ENCODE assay signal across 10 cellular contexts in genomic region chr3:52498134-52499054, GRCh38. TPM values are rescaled to one million over a fixed set of nuclear protein-coding genes. Genes with fewer than 3 reads are reported as not detected.
DNase-seq lines count a peak whose midpoint lies in the region; ATAC-seq and TF ChIP-seq lines count a peak whose summit lies in the region.
"Had no signal": no experiment of that assay in that cellular context is flagged by ENCODE, and none has a peak within 500 bp of the region (broad histone marks: within the 10 kb centered on the region; RNA-seq: fewer than 3 reads in every experiment).

No MANE protein-coding gene starts in this region.

- H3K4me3 ChIP-seq in skin epidermis: no peak overlapping the region

- ATAC-seq in left ventricle myocardium superior: peak; percentile 53

- H3K27ac ChIP-seq in adipose tissue (ENCODE audit: low read depth, low read length): peak overlapping the region; percentile 43
- H3K27ac ChIP-seq in skin epidermis: peak overlapping the region in 18 of 21 experiments; percentile 0 to 79 (median 50)

- H3K9me3 Mint-ChIP-seq in HFFc6: no peaks in the 10 kb centered on the region

- peaks cover 15% of the 10 kb centered on the region for H3K4me1 Mint-ChIP-seq in HFFc6 (ENCODE audit: low read depth)

- H3K27ac Mint-ChIP-seq in HFFc6: peak overlapping the region; percentile 42; the same call in 1 of the 2 replicates

- intact Hi-C loops in left ventricle myocardium superior (cut with micrococcal nuclease): no loop called here

- no peaks in the 10 kb centered on the region for H3K36me3 Mint-ChIP-seq in HFFc6 (ENCODE audit: low read depth)

- 41 to 81% (median 53%) methylated on average over 24 of the region's 24 CpGs for WGBS in adipose tissue, 3 donors

- no peak for TF ChIP-seq CTCF in HFFc6 (IDR thresholded peaks at IDR 0.05)

- H3K27me3 Mint-ChIP-seq in HFFc6 (ENCODE audit: insufficient read depth): peaks cover 2% of the 10 kb centered on the region; the same call in 1 of the 2 replicates

- DNase-seq in HFFc6 (no peak), left ventricle myocardium superior (peak; percentile 62), cerebellar nuclear complex (lab: John Stamatoyannopoulos, UW) (no peak)
- DNase-seq in activated CD4-positive, alpha-beta T cell treated with anti-CD3 and anti-CD28 coated beads, Interleukin-2, amount 50 U/mL, for 1 hour: no peak
- DNase-seq in NK-92 treated with Interleukin-12 subunit alpha and Interleukin-12 subunit beta, amount 100 ng/mL, for 24 hours (lab: John Stamatoyannopoulos, UW): no peak
- no peak for DNase-seq in stimulated activated naive CD4-positive, alpha-beta T cell (lab: John Stamatoyannopoulos, UW)
- DNase-seq: activated naive CD4-positive, alpha-beta T cell treated with anti-CD3 and anti-CD28 coated beads, Interleukin-2, amount 50 U/mL, for 16 hours had no signal

- no peak overlapping the region for H3K4me3 Mint-ChIP-seq in HFFc6

RNA-seq across cellular contexts. Expression of gene STAB1, which starts 3.3 kb away (rescaled TPM):
- total RNA-seq in HFFc6 (2021; fragmentation: NEBNext Ultra II Directional; extraction: Animal tissue kit (Norgen Biotek cat#: 25700)): not detected
- 100 to 1,000 TPM in 2 of 3 donors, 10 to 100 TPM in 1; 22.6 to 199 (median 166) TPM for polyA plus RNA-seq in adipose tissue
- 69.7 TPM for total RNA-seq in left ventricle myocardium superior
- total RNA-seq: SK-MEL-5 had no signal

RNA-seq across cellular contexts. Expression of gene NT5DC2, which starts 35.3 kb away (rescaled TPM):
- 100 to 1,000 TPM; 156 to 198 (median 183) TPM for total RNA-seq in HFFc6 (2021; fragmentation: NEBNext Ultra II Directional; extraction: Animal tissue kit (Norgen Biotek cat#: 25700))
- polyA plus RNA-seq in adipose tissue: 10 to 100 TPM; 10.8 to 42.7 (median 30.3) TPM
- 68.3 TPM for total RNA-seq in left ventricle myocardium superior

RNA-seq across cellular contexts. Expression of gene UQCC5, which starts 38.0 kb away (rescaled TPM):
- total RNA-seq in HFFc6 (2021; fragmentation: NEBNext Ultra II Directional; extraction: Animal tissue kit (Norgen Biotek cat#: 25700)): 10 to 100 TPM; 22.2 to 38.4 (median 28.3) TPM
- 10 to 100 TPM; 11.3 to 34.4 (median 21.4) TPM for polyA plus RNA-seq in adipose tissue
- total RNA-seq in left ventricle myocardium superior: 58.7 TPM

RNA-seq across cellular contexts. Expression of gene NISCH, which starts 43.0 kb away (rescaled TPM):
- 10 to 100 TPM; 46.4 to 62.5 (median 55.8) TPM for total RNA-seq in HFFc6 (2021; fragmentation: NEBNext Ultra II Directional; extraction: Animal tissue kit (Norgen Biotek cat#: 25700))
- polyA plus RNA-seq in adipose tissue: 10 to 100 TPM; 27.5 to 46.8 (median 41.2) TPM
- 48.3 TPM for total RNA-seq in left ventricle myocardium superior

RNA-seq across cellular contexts. Expression of gene TNNC1, which starts 44.6 kb away (rescaled TPM):
- under 1 TPM in 4 of 6 experiments, not detected in 2; 0.35 to 0.55 (median 0.53) TPM for total RNA-seq in HFFc6 (2021; fragmentation: NEBNext Ultra II Directional; extraction: Animal tissue kit (Norgen Biotek cat#: 25700))
- polyA plus RNA-seq in adipose tissue: 10 to 100 TPM in 2 of 3 donors, 1 to 10 TPM in 1; 1.1 to 14.8 (median 11.6) TPM
- total RNA-seq in left ventricle myocardium superior: 8,945 TPM

Comparison
In these comparisons a context has a peak if more than half of its experiments do, and no peak if none do; other contexts are left out.
1. RNA of gene STAB1, which starts 3.3 kb away (total RNA-seq): 69.7 TPM in left ventricle myocardium superior (single experiment); not detected in HFFc6; every median in the first group is over 10 times any median in the second.